ENCODE assay signal across 8 cellular contexts in the genomic region with DNA sequence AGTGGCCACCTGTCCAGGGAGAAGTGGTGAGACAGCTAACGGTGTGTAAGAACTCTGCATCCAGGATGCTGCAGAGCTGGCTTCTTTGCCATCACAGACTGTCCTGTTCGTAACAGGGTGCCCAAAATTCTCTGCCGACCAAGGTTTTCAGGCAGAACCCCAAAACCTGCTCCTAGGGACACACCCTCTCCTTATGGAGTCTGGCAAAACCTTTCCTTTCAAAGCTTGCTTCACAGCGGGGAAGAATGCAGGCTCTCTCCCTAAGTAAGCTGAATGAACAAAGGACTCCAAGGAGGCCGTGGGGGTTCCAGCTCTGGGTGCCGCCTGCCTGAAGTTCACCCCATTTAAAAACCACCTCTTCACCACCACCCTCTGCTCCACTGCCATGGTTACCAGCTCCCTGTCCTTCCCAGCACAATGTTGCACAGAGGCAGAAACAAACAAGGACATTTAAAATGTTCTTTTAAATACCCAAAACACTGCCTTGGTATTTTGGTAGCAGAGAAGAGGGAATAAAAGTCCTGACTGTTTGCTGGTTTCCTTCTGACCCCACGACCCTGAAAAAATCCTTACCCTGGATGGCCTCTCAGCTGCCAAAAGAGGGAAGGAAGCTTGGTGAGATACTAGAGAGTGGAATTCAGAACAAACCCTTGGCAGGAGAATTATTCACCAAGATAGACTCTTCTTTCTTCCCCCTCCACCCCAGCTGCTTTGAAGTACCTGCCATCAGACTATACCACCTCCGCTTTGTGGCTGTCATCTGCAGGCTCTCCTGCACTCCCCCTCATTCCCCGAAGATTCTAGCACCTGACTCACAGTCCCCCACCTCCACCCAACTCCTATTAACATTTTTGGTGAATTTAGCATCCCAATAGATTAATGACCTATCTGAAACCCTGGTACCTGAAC.
DNase-seq lines count a peak whose midpoint lies in the region; ATAC-seq and TF ChIP-seq lines count a peak whose summit lies in the region.

No MANE protein-coding gene starts in this region.

- peak overlapping the region; percentile 52 for H3K4me3 ChIP-seq in astrocyte of the spinal cord (ENCODE audit: low read depth, low read length)

- in situ Hi-C loops in astrocyte of the spinal cord (cut with HindIII; ENCODE audit: low sequenced_read_pairs): no loop called here

- ATAC-seq in GM19395 (IDR thresholded peaks at IDR 0.05; ENCODE audit: unreplicated experiment) (no peak), HG03045 (IDR thresholded peaks at IDR 0.05; ENCODE audit: unreplicated experiment) (no peak)

- TF ChIP-seq CTCF in astrocyte of the spinal cord (IDR thresholded peaks at IDR 0.05; ENCODE audit: low read depth, low read length): no peak

- DNase-seq in GDM1 (lab: John Stamatoyannopoulos, UW) (peak; percentile 14), OCI-M1 (lab: John Stamatoyannopoulos, UW) (peak; percentile 37), astrocyte of the spinal cord (ENCODE audit: low read depth, low spot score) (peak; percentile 55), HuH-7 (ENCODE audit: low spot score) (no peak)
- peak; percentile 30 for DNase-seq in stimulated activated CD8-positive, alpha-beta memory T cell treated with anti-CD3 and anti-CD28 coated beads, Interleukin-12 subunit alpha, Interleukin-12 subunit beta, amount 100 ng/mL, for 1 hour (ENCODE audit: low read depth)

- H3K27me3 ChIP-seq in layer of hippocampus (ENCODE audit: control insufficient read depth, insufficient read depth, low read length): no peaks in the 10 kb centered on the region

- H3K27ac ChIP-seq in layer of hippocampus (ENCODE audit: low read depth, low read length): peak overlapping the region; percentile 100
